ENCODE assay signal across 18 cellular contexts in the genomic region with DNA sequence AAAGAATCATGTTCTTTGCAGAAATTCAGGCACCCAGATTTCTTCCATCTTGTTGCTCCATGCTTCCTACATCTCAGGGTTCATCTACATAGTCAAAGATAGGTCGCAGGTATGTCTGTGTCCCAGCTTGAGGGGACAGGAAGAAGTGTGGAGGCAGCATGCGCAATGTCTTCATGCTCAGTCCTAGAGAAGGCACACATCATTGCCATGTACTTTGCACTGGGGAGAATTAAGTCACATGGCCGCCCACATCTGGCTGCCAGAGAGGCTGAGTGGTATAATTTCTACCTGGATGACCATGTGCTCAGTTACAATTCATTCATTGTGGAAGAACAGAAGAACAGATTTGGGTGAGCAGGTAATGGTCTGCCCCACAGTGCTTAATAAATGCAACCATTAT. TPM values are rescaled to one million over a fixed set of nuclear protein-coding genes. Genes with fewer than 3 reads are reported as not detected.
DNase-seq lines count a peak whose midpoint lies in the region; ATAC-seq, FAIRE-seq and TF ChIP-seq lines count a peak whose summit lies in the region.
"Had no signal": no experiment of that assay in that cellular context is flagged by ENCODE, and none has a peak within 500 bp of the region (broad histone marks: within the 10 kb centered on the region; RNA-seq: fewer than 3 reads in every experiment).

No MANE protein-coding gene starts in this region.

- H4K20me1 ChIP-seq in BLaER1, result no peaks in the 10 kb centered on the region

- DNase-seq in esophagus squamous epithelium (lab: John Stamatoyannopoulos, UW), result no peak
- DNase-seq in SW480 (ENCODE audit: low spot score), result no peak
- no peak for DNase-seq in MV-4-11 (lab: John Stamatoyannopoulos, UW)
- DNase-seq in omental fat pad (ENCODE audit: low spot score), result no peak
- DNase-seq in urothelium cell line (ENCODE audit: low spot score), result no peak
- DNase-seq: activated CD4-positive, CD25-positive, alpha-beta regulatory T cell treated with anti-CD3 and anti-CD28 coated beads, Interleukin-2, amount 50 U/mL, for 72 hours; brain microvascular endothelial cell; CD4-positive, alpha-beta memory T cell; midbrain; NCI-H1092; NCI-H748 treated with DMSO at 0.1 percent for 48 hours; RPMI8226; stimulated activated CD4-positive, alpha-beta T cell treated with anti-CD3 and anti-CD28 coated beads, Interleukin-15, amount 100 ng/mL, for 24 hours had no signal

- intact Hi-C loops in esophagus squamous epithelium (cut with DNase I), result loop anchor here (10.0 kb wide), 1 partner anchor 56 kb away; a partner anchor contains a TSS

- ATAC-seq in HG02798 (IDR thresholded peaks at IDR 0.05; ENCODE audit: poor library complexity, unreplicated experiment), result peak; percentile 47
- no peak for ATAC-seq in omental fat pad (ENCODE audit: low FRiP score)

- no peaks in the 10 kb centered on the region for H3K9me3 ChIP-seq in BLaER1
- H3K9me3 ChIP-seq in esophagus squamous epithelium, result no peaks in the 10 kb centered on the region

- no peak for FAIRE-seq in urothelium cell line (lab: Jason Lieb, UNC)

- no peak for TF ChIP-seq CTCF in esophagus squamous epithelium (IDR thresholded peaks at IDR 0.05)
- TF ChIP-seq CTCF in nephron (IDR thresholded peaks at IDR 0.05; ENCODE audit: unreplicated experiment in 3 of 3), result no peak
- no peak for TF ChIP-seq CTCF in omental fat pad (IDR thresholded peaks at IDR 0.05)

- no peaks in the 10 kb centered on the region for H3K27me3 Mint-ChIP-seq in nephron (ENCODE audit: low read depth)

- peak overlapping the region; percentile 70 for H3K4me3 ChIP-seq in BLaER1
- no peak overlapping the region for H3K4me3 ChIP-seq in esophagus squamous epithelium

- H3K36me3 Mint-ChIP-seq in nephron (ENCODE audit: low read depth), result no peaks in the 10 kb centered on the region
- H3K36me3 Mint-ChIP-seq: activated naive CD4-positive, alpha-beta T cell treated with anti-CD3 and anti-CD28 coated beads, Interleukin-2, amount 50 U/mL, for 24 hours; CD4-positive, alpha-beta memory T cell had no signal

- H3K4me1 ChIP-seq in BLaER1 (peaks cover 83% of the 10 kb centered on the region), esophagus squamous epithelium (peaks cover 5 to 60% (median 16%) of the 10 kb centered on the region in 3 donors)
- H3K4me1 ChIP-seq: parathyroid adenoma had no signal

- H3K4me2 ChIP-seq in BLaER1, result peak overlapping the region; percentile 77

- H3K27me3 ChIP-seq in BLaER1, result no peaks in the 10 kb centered on the region
- H3K27me3 ChIP-seq in esophagus squamous epithelium, result no peaks in the 10 kb centered on the region
- H3K27me3 ChIP-seq: brain microvascular endothelial cell had no signal

- peak overlapping the region; percentile 97 for H3K27ac ChIP-seq in BLaER1
- H3K27ac ChIP-seq in esophagus squamous epithelium, result peak overlapping the region in 3 of 4 donors; percentile 13 to 22 (median 18)
- H3K27ac ChIP-seq: brain microvascular endothelial cell, parathyroid adenoma had no signal

- WGBS in esophagus squamous epithelium, 2 donors, result 97% methylated on average over 3 of the region's 3 CpGs

- no peak for TF ChIP-seq POLR2A in esophagus squamous epithelium (IDR thresholded peaks at IDR 0.05)

- H3K27ac Mint-ChIP-seq in nephron, result peak overlapping the region; percentile 6 to 18 (median 8)
- H3K27ac Mint-ChIP-seq: activated naive CD4-positive, alpha-beta T cell treated with anti-CD3 and anti-CD28 coated beads, Interleukin-2, amount 50 U/mL, for 24 hours; CD4-positive, alpha-beta memory T cell had no signal

- no peak overlapping the region for H3K4me3 Mint-ChIP-seq in nephron
- H3K4me3 Mint-ChIP-seq: activated naive CD4-positive, alpha-beta T cell treated with anti-CD3 and anti-CD28 coated beads, Interleukin-2, amount 50 U/mL, for 24 hours; CD4-positive, alpha-beta memory T cell had no signal

- peaks cover 18% of the 10 kb centered on the region for H3K36me3 ChIP-seq in BLaER1
- H3K36me3 ChIP-seq in esophagus squamous epithelium, result no peaks in the 10 kb centered on the region
- H3K36me3 ChIP-seq: brain microvascular endothelial cell had no signal

- H3K4me1 Mint-ChIP-seq in nephron, result peaks cover 54% of the 10 kb centered on the region
- H3K4me1 Mint-ChIP-seq: activated naive CD4-positive, alpha-beta T cell treated with anti-CD3 and anti-CD28 coated beads, Interleukin-2, amount 50 U/mL, for 24 hours; CD4-positive, alpha-beta memory T cell had no signal

- no peaks in the 10 kb centered on the region for H3K9me3 Mint-ChIP-seq in nephron
- H3K9me3 Mint-ChIP-seq: activated naive CD4-positive, alpha-beta T cell treated with anti-CD3 and anti-CD28 coated beads, Interleukin-2, amount 50 U/mL, for 24 hours had no signal

- peak overlapping the region; percentile 94 for H3K9ac ChIP-seq in BLaER1
- H3K9ac ChIP-seq: parathyroid adenoma had no signal

RNA-seq across cellular contexts. Expression of a gene that starts 54.1 kb away (rescaled TPM):
- total RNA-seq in esophagus squamous epithelium (10 to 100 TPM; 25.7 to 37.6 (median 32.8) TPM), omental fat pad (10 to 100 TPM in 3 of 4 donors, 1 to 10 TPM in 1; 9.4 to 32.2 (median 29.4) TPM)
